Comparison of ENCODE assay signal across 8 cellular contexts in the genomic region with DNA sequence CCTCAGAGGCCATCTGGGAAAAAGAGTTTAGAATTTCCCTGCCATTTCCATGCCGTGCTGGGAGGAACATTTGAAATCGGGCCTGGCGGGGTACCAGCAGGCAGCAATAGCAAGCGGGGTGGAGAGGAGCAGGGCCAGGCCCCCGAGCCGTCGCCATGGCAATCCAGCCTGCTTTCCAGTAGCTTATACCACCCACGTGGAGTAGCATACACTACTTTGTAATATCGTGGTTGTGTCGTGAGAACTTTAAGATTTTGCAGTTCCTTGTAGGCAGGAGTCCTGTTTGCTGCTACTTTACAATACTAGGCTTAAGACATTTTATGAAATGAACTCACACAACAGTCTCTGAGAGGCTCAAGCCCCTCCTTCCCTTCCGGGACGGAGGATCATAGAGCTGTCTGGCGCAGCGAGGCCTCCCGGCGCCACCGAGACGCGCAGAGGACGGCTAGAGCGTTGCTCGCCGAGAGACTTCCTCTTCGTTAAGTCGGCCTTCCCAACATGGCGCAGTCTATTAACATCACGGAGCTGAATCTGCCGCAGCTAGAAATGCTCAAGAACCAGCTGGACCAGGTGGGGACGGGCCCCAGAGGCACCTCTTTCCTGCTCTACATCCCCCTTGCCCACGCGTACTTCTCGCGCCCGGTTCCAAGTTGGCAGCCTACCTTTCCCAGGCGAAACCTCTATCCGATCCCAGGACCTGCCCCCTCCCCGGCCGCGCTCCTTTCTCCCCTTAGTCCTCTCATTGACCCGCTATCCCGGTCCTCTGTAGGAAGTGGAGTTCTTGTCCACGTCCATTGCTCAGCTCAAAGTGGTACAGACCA. TPM values are rescaled to one million over a fixed set of nuclear protein-coding genes. Genes with fewer than 3 reads are reported as not detected.
DNase-seq lines count a peak whose midpoint lies in the region; ATAC-seq and TF ChIP-seq lines count a peak whose summit lies in the region.

TSS of gene PFDN5 (plus strand) at position 473 of the 821 bp plus-strand sequence. CDS start at position 499, 26 bp downstream.

- peaks cover 18% of the 10 kb centered on the region for H3K4me1 Mint-ChIP-seq in WTC11

- CTCF ChIA-PET in WTC11 (lab: Charles Lee), result interaction anchor here (0.7 to 15.2 kb wide), 32 partner anchors 9 to 248 kb away, joined by 3 to 161 read pairs (median 4); partner anchors contain the start of genes AAAS, CSAD, ESPL1 and TARBP2

- 2 to 3% (median 3%) methylated on average over 37 to 42 of the region's 42 CpGs for WGBS in spleen, 5 donors

- H3K36me3 ChIP-seq in spleen, result peaks cover 0 to 58% (median 11%) of the 10 kb centered on the region in 6 donors

- H3K9me3 ChIP-seq in spleen, result no peaks in the 10 kb centered on the region

- TF ChIP-seq CTCF in WTC11 (IDR thresholded peaks at IDR 0.05), result no peak
- TF ChIP-seq CTCF in cardiac fibroblast (IDR thresholded peaks at IDR 0.05; ENCODE audit: low read depth, low read length), result peak; percentile 39
- TF ChIP-seq CTCF in spleen (IDR thresholded peaks at IDR 0.05 in 8 of 11, conservative IDR thresholded peaks at IDR 0.05 in 3 of 11), result peak in 9 of 11 experiments; percentile 3 to 71 (median 42)

- in situ Hi-C loops in ACHN (cut with HindIII; ENCODE audit: low pct_ligation_motif_present, low pct_unique_long_range_greater_than_20kb, low sequenced_read_pairs), result no loop called here

- peak within 1 kb of the TSS; percentile 99 for H3K4me3 Mint-ChIP-seq in WTC11

- H3K4me3 ChIP-seq in cardiac fibroblast (replicated peaks in 1 of 2; ENCODE audit: low read depth in 2 of 2, low read length in 2 of 2) (peak within 1 kb of the TSS; percentile 91 to 98), spleen (peak within 1 kb of the TSS; percentile 40 to 98 (median 72))

- peak within 1 kb of the TSS; percentile 96 for H3K27ac Mint-ChIP-seq in WTC11

- ATAC-seq in GM18873 (IDR thresholded peaks at IDR 0.05; ENCODE audit: low FRiP score, unreplicated experiment) (peak; percentile 81), HG03139 (IDR thresholded peaks at IDR 0.05; ENCODE audit: unreplicated experiment) (peak; percentile 83), WTC11 (peak; percentile 85)

- peaks cover 33% of the 10 kb centered on the region for H3K36me3 Mint-ChIP-seq in WTC11

- POLR2A ChIA-PET in WTC11 (lab: Charles Lee), result interaction anchor here (0.6 to 2.3 kb wide), 8 partner anchors 26 to 136 kb away, joined by 3 to 19 read pairs (median 5); partner anchors contain the start of genes AAAS, CSAD, ESPL1 and SP1

- H3K27me3 ChIP-seq in spleen (replicated peaks in 1 of 7), result no peaks in the 10 kb centered on the region

- DNase-seq in ACHN, result peak; percentile 91
- DNase-seq in NCI-H2227 (lab: John Stamatoyannopoulos, UW; ENCODE audit: unreplicated experiment), result peak; percentile 87
- peak; percentile 85 for DNase-seq in WTC11 (ENCODE audit: low spot score)
- peak; percentile 95 for DNase-seq in cardiac fibroblast (ENCODE audit: low read depth in 2 of 2)
- DNase-seq in inferior parietal cortex (ENCODE audit: extremely low spot score), result peak; percentile 91
- DNase-seq in spleen, result peak; percentile 99

- H3K9me3 Mint-ChIP-seq in WTC11, result no peaks in the 10 kb centered on the region

- peak within 1 kb of the TSS; percentile 82 to 94 (median 86) for H3K27ac ChIP-seq in spleen

- TF ChIP-seq POLR2A in spleen (IDR thresholded peaks at IDR 0.05), result peak in 1 of 3 donors; percentile 59

- intact Hi-C loops in spleen (cut with DNase I; ENCODE audit: low total_unique reads), result no loop called here

- no peaks in the 10 kb centered on the region for H3K27me3 Mint-ChIP-seq in WTC11 (ENCODE audit: low read depth)

- peaks cover 19 to 57% (median 48%) of the 10 kb centered on the region in 6 donors for H3K4me1 ChIP-seq in spleen

TF ChIP-seq in WTC11, 78 proteins besides CTCF, POLR2A, EP300 and RAD21 (continues in another document):
- TF ChIP-seq FOXK1 (CRISPR knock-in tag; IDR thresholded peaks at IDR 0.05) (peak; percentile 88), SP1 (CRISPR knock-in tag; conservative IDR thresholded peaks at IDR 0.05) (peak; percentile 75), TEAD4 (CRISPR knock-in tag; IDR thresholded peaks at IDR 0.05) (peak; percentile 58; the same call in 1 of the 2 replicates), ZBTB43 (CRISPR knock-in tag; IDR thresholded peaks at IDR 0.05) (peak; percentile 67; the same call in 1 of the 2 replicates), ATF1 (CRISPR knock-in tag; IDR thresholded peaks at IDR 0.05) (no peak), PRRX2 (CRISPR knock-in tag; IDR thresholded peaks at IDR 0.05) (no peak), ZNF532 (CRISPR knock-in tag; IDR thresholded peaks at IDR 0.05; ENCODE audit: borderline replicate concordance) (0 out of 2 replicates have a peak, but pooled peaks have one; percentile 37)
- TF ChIP-seq, protein P1, sequence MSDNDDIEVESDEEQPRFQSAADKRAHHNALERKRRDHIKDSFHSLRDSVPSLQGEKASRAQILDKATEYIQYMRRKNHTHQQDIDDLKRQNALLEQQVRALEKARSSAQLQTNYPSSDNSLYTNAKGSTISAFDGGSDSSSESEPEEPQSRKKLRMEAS (CRISPR knock-in tag; IDR thresholded peaks at IDR 0.05), result peak; percentile 73
- TF ChIP-seq, protein P2, sequence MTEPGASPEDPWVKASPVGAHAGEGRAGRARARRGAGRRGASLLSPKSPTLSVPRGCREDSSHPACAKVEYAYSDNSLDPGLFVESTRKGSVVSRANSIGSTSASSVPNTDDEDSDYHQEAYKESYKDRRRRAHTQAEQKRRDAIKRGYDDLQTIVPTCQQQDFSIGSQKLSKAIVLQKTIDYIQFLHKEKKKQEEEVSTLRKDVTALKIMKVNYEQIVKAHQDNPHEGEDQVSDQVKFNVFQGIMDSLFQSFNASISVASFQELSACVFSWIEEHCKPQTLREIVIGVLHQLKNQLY (CRISPR knock-in tag; IDR thresholded peaks at IDR 0.05), result no peak

RNA-seq across cellular contexts. Expression of gene PFDN5, which starts in this region (rescaled TPM):
- total RNA-seq in WTC11 (2021) (263 to 286 TPM (median 270 TPM) in 3 replicates), spleen (100 to 1,000 TPM; 399 to 795 (median 497) TPM)
- polyA plus RNA-seq in spleen, result 1,000 to 10,000 TPM; 1,813 to 2,525 (median 1,837) TPM

Comparison
In these comparisons a context has a peak if more than half of its experiments do, and no peak if none do; other contexts are left out.
1. Peak in every context shown above with its lines: DNase-seq, ATAC-seq, H3K4me3 ChIP-seq and H3K27ac ChIP-seq.